Comparison of ENCODE assay signal across 8 cellular contexts in genomic region chr11:78465169-78465942, GRCh38. TPM values are rescaled to one million over a fixed set of nuclear protein-coding genes. Genes with fewer than 3 reads are reported as not detected.
DNase-seq lines count a peak whose midpoint lies in the region; ATAC-seq and TF ChIP-seq lines count a peak whose summit lies in the region.

No MANE protein-coding gene starts in this region.

- POLR2A ChIA-PET in CD4-positive, alpha-beta T cell (lab: Charles Lee): interaction anchor here (0.8 kb wide), 1 partner anchor 48 kb away, joined by 5 read pairs; the partner anchor contains the start of gene GAB2

- TF ChIP-seq POLR2A in gastrocnemius medialis (IDR thresholded peaks at IDR 0.05): no peak
- TF ChIP-seq POLR2A in breast epithelium (IDR thresholded peaks at IDR 0.05): no peak

- H3K4me3 Mint-ChIP-seq in CD4-positive, alpha-beta T cell: peak overlapping the region; percentile 74

- TF ChIP-seq CTCF in CD4-positive, alpha-beta T cell (IDR thresholded peaks at IDR 0.05): no peak
- TF ChIP-seq CTCF in gastrocnemius medialis (IDR thresholded peaks at IDR 0.05 in 4 of 5, conservative IDR thresholded peaks at IDR 0.05 in 1 of 5): no peak
- TF ChIP-seq CTCF in breast epithelium (IDR thresholded peaks at IDR 0.05): no peak

- H3K36me3 ChIP-seq in gastrocnemius medialis: peaks cover 0 to 23% of the 10 kb centered on the region in 2 donors
- H3K36me3 ChIP-seq in breast epithelium: no peaks in the 10 kb centered on the region

- H3K4me3 ChIP-seq in gastrocnemius medialis: no peak overlapping the region
- no peak overlapping the region for H3K4me3 ChIP-seq in breast epithelium

- intact Hi-C loops in CD4-positive, alpha-beta T cell (cut with DNase I, micrococcal nuclease): no loop called here
- intact Hi-C loops in gastrocnemius medialis (cut with DNase I; ENCODE audit: low total_unique reads) (no loop called here), breast epithelium (cut with DNase I; ENCODE audit: low total_unique reads) (no loop called here)

- H3K27ac Mint-ChIP-seq in CD4-positive, alpha-beta T cell: peak overlapping the region; percentile 84

- H3K36me3 Mint-ChIP-seq in CD4-positive, alpha-beta T cell (ENCODE audit: low read depth): peaks cover 72% of the 10 kb centered on the region

- H3K4me1 ChIP-seq in gastrocnemius medialis (no peaks in the 10 kb centered on the region), breast epithelium (no peaks in the 10 kb centered on the region)

- H3K27me3 ChIP-seq in CD4-positive, alpha-beta T cell (ENCODE audit: control insufficient read depth, insufficient read depth, low read length): no peaks in the 10 kb centered on the region
- no peaks in the 10 kb centered on the region for H3K27me3 ChIP-seq in gastrocnemius medialis
- no peaks in the 10 kb centered on the region for H3K27me3 ChIP-seq in breast epithelium

- no peak overlapping the region for H3K27ac ChIP-seq in CD4-positive, alpha-beta T cell (ENCODE audit: low read depth, low read length)
- H3K27ac ChIP-seq in gastrocnemius medialis (no peak overlapping the region), breast epithelium (peak overlapping the region in 1 of 2 donors; percentile 43)

- H3K4me1 Mint-ChIP-seq in CD4-positive, alpha-beta T cell (ENCODE audit: low read depth): peaks cover 26% of the 10 kb centered on the region

- peak; percentile 93 for ATAC-seq in CD4-positive, alpha-beta T cell (ENCODE audit: poor library complexity)
- ATAC-seq in GM19397 (IDR thresholded peaks at IDR 0.05; ENCODE audit: unreplicated experiment): peak; percentile 97
- peak; percentile 98 for ATAC-seq in HG03439 (IDR thresholded peaks at IDR 0.05; ENCODE audit: unreplicated experiment)
- ATAC-seq in gastrocnemius medialis: no peak

- no peaks in the 10 kb centered on the region for H3K9me3 ChIP-seq in CD4-positive, alpha-beta T cell (ENCODE audit: control insufficient read depth, low read length)
- no peaks in the 10 kb centered on the region for H3K9me3 ChIP-seq in gastrocnemius medialis
- H3K9me3 ChIP-seq in breast epithelium: no peaks in the 10 kb centered on the region

- no peaks in the 10 kb centered on the region for H3K9me3 Mint-ChIP-seq in CD4-positive, alpha-beta T cell

- no peaks in the 10 kb centered on the region for H3K27me3 Mint-ChIP-seq in CD4-positive, alpha-beta T cell

- CTCF ChIA-PET in CD4-positive, alpha-beta T cell (lab: Charles Lee): no interaction called here

- DNase-seq in CD4-positive, alpha-beta T cell: peak in 4 of 10 experiments; percentile 3 to 9 (median 5)
- DNase-seq in activated gamma-delta T cell (lab: John Stamatoyannopoulos, UW) (peak; percentile 20), gastrocnemius medialis (no peak), breast epithelium (ENCODE audit: low spot score in 2 of 2) (no peak), medulla oblongata (ENCODE audit: extremely low spot score) (no peak), NCI-H1417 (lab: John Stamatoyannopoulos, UW) (no peak)

- in situ Hi-C loops in gastrocnemius medialis (cut with MboI; ENCODE audit: low sequenced_read_pairs in 4 of 4): no loop called here

RNA-seq across cellular contexts. Expression of gene GAB2, which starts 47.7 kb away (rescaled TPM):
- total RNA-seq in CD4-positive, alpha-beta T cell: 10 to 100 TPM; 10.7 to 11.9 TPM
- total RNA-seq in gastrocnemius medialis: 10 to 100 TPM in 3 of 4 donors, 1 to 10 TPM in 1; 4.9 to 68.0 (median 25.8) TPM
- total RNA-seq in breast epithelium: 10 to 100 TPM; 22.9 to 43.8 (median 24.9) TPM

Comparison
In these comparisons a context has a peak if more than half of its experiments do, and no peak if none do; other contexts are left out.
1. ATAC-seq: peak in CD4-positive, alpha-beta T cell (single experiment), GM19397 (single experiment) and HG03439 (single experiment); none in gastrocnemius medialis (0 of 2).